Comparison of ENCODE assay signal across 10 cellular contexts in genomic region chrX:13732246-13733067, GRCh38. TPM values are rescaled to one million over a fixed set of nuclear protein-coding genes. Genes with fewer than 3 reads are reported as not detected.
DNase-seq lines count a peak whose midpoint lies in the region; ATAC-seq and TF ChIP-seq lines count a peak whose summit lies in the region.
"Had no signal": no experiment of that assay in that cellular context is flagged by ENCODE, and none has a peak within 500 bp of the region (broad histone marks: within the 10 kb centered on the region; RNA-seq: fewer than 3 reads in every experiment).

No MANE protein-coding gene starts in this region.

- DNase-seq in GM12864 (ENCODE audit: low read depth) (no peak), NCI-H2029 treated with DMSO at 0.1 percent for 48 hours (lab: John Stamatoyannopoulos, UW) (no peak), G401 (ENCODE audit: low spot score) (no peak)
- DNase-seq in activated CD8-positive, alpha-beta memory T cell treated with anti-CD3 and anti-CD28 coated beads, Interleukin-2, amount 50 U/mL, for 48 hours, result no peak
- DNase-seq: stimulated activated CD4-positive, alpha-beta T cell treated with anti-CD3 and anti-CD28 coated beads, Interleukin-4, amount 100 ng/mL, for 1 hour; upper lobe of right lung had no signal

- H4K20me1 ChIP-seq in OCI-LY3 (ENCODE audit: insufficient read depth, low read length), result no peaks in the 10 kb centered on the region

- no peak overlapping the region for H3K9ac ChIP-seq in OCI-LY3 (ENCODE audit: low read length)
- H3K9ac ChIP-seq in endocrine pancreas (ENCODE audit: control insufficient read depth, insufficient read depth, low read length), result no peak overlapping the region
- no peak overlapping the region for H3K9ac ChIP-seq in rectal smooth muscle tissue (ENCODE audit: low read length)

- peaks cover 59% of the 10 kb centered on the region for H3K79me2 ChIP-seq in OCI-LY3 (ENCODE audit: low read length)

- in situ Hi-C loops in G401 (cut with HindIII; ENCODE audit: low sequenced_read_pairs), result no loop called here

- H3K9me3 ChIP-seq in OCI-LY3 (ENCODE audit: insufficient read depth, low read length), result no peaks in the 10 kb centered on the region
- no peaks in the 10 kb centered on the region for H3K9me3 ChIP-seq in endocrine pancreas (ENCODE audit: control insufficient read depth, low read length)
- H3K9me3 ChIP-seq: upper lobe of right lung had no signal

- no peak overlapping the region for H2AFZ ChIP-seq in OCI-LY3 (ENCODE audit: low read depth, low read length)

- TF ChIP-seq CTCF in GM12864 (IDR thresholded peaks at IDR 0.05; ENCODE audit: low read depth, low read length, missing control alignments) (no peak), OCI-LY3 (IDR thresholded peaks at IDR 0.05; ENCODE audit: low read depth, low read length) (no peak)

- H3K4me3 ChIP-seq in GM12864 (ENCODE audit: low read depth, low read length) (peak overlapping the region; percentile 27), OCI-LY3 (ENCODE audit: low read length) (0 out of 2 replicates have a peak overlapping the region, but pooled peaks have one; percentile 94), endocrine pancreas (ENCODE audit: control insufficient read depth, insufficient read depth, low read length) (peak overlapping the region; percentile 85), rectal smooth muscle tissue (ENCODE audit: low read length) (no peak overlapping the region)

- ATAC-seq in HG03469 (IDR thresholded peaks at IDR 0.05; ENCODE audit: unreplicated experiment), result no peak
- ATAC-seq: upper lobe of right lung had no signal

- H3K4me1 ChIP-seq in OCI-LY3 (ENCODE audit: low read length) (peaks cover 38% of the 10 kb centered on the region), endocrine pancreas (ENCODE audit: control insufficient read depth, insufficient read depth, low read length) (no peaks in the 10 kb centered on the region), rectal smooth muscle tissue (ENCODE audit: control insufficient read depth, insufficient read depth, low read length) (peaks cover 2% of the 10 kb centered on the region)
- H3K4me1 ChIP-seq: upper lobe of right lung had no signal

- peak overlapping the region; percentile 85 for H3K4me2 ChIP-seq in OCI-LY3 (ENCODE audit: low read length)

- H3K27ac ChIP-seq in OCI-LY3 (ENCODE audit: low read length), result no peak overlapping the region
- H3K27ac ChIP-seq in rectal smooth muscle tissue (ENCODE audit: low read depth, low read length), result peak overlapping the region; percentile 87
- H3K27ac ChIP-seq: upper lobe of right lung had no signal

- H3K36me3 ChIP-seq in OCI-LY3 (replicated peaks; ENCODE audit: low read depth, low read length) (peaks cover 15% of the 10 kb centered on the region), endocrine pancreas (ENCODE audit: control insufficient read depth, insufficient read depth, low read length) (no peaks in the 10 kb centered on the region), rectal smooth muscle tissue (ENCODE audit: control insufficient read depth, insufficient read depth, low read length) (no peaks in the 10 kb centered on the region)
- H3K36me3 ChIP-seq: upper lobe of right lung had no signal

- H3K27me3 ChIP-seq in OCI-LY3 (ENCODE audit: low read depth, low read length), result no peaks in the 10 kb centered on the region
- H3K27me3 ChIP-seq in endocrine pancreas (ENCODE audit: control insufficient read depth, insufficient read depth, low read length), result no peaks in the 10 kb centered on the region
- H3K27me3 ChIP-seq in rectal smooth muscle tissue (ENCODE audit: control insufficient read depth, insufficient read depth, low read length), result no peaks in the 10 kb centered on the region
- H3K27me3 ChIP-seq: upper lobe of right lung had no signal

RNA-seq across cellular contexts. Expression of gene TRAPPC2, which starts 2.0 kb away (rescaled TPM):
- total RNA-seq in G401 (2014; rRNA removed; shearing (Covaris generic)), result 17.2 and 17.6 TPM in 2 replicates

RNA-seq across cellular contexts. Expression of gene OFD1, which starts 2.1 kb away (rescaled TPM):
- 17.0 and 26.9 TPM in 2 replicates for total RNA-seq in G401 (2014; rRNA removed; shearing (Covaris generic))

RNA-seq across cellular contexts. Expression of gene RAB9A, which starts 43.5 kb away (rescaled TPM):
- 62.5 and 92.6 TPM in 2 replicates for total RNA-seq in G401 (2014; rRNA removed; shearing (Covaris generic))
